20 cellular contexts compared by ENCODE assay signal in the genomic region with DNA sequence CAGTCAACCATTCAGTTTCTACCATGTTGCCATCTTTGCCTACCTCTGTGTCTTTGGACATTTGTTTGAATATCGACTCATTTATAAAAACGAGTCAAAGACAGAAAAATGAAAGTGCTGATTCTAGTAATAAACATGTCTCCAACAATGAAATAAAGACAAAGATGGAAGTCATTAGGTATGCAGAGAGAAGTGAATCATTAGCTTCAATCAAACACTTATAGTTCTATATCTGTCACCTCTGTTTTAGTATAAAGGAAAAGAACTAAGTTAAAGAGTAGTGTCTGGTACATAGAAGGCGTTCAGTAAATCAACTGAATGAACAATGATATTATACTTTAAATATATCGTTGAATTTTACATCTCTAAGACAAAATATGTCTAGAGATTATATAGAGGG. TPM values are rescaled to one million over a fixed set of nuclear protein-coding genes. Genes with fewer than 3 reads are reported as not detected.
DNase-seq lines count a peak whose midpoint lies in the region; ATAC-seq, FAIRE-seq and TF ChIP-seq lines count a peak whose summit lies in the region.
"Had no signal": no experiment of that assay in that cellular context is flagged by ENCODE, and none has a peak within 500 bp of the region (broad histone marks: within the 10 kb centered on the region; RNA-seq: fewer than 3 reads in every experiment).

No MANE protein-coding gene starts in this region.

- no peak for FAIRE-seq in HepG2 (lab: Jason Lieb, UNC)
- FAIRE-seq: endothelial cell of umbilical vein, frontal cortex, GM18507 had no signal

- H3K36me3 Mint-ChIP-seq in activated T-cell treated with anti-CD3 and anti-CD28 coated beads, Interleukin-2, amount 50 U/mL, for 72 hours (ENCODE audit: insufficient read depth in 2 of 2) = no peaks in the 10 kb centered on the region
- H3K36me3 Mint-ChIP-seq in activated T-helper 17 cell treated with anti-CD3 and anti-CD28 coated beads, Interleukin-2, amount 50 U/mL, for 72 hours (ENCODE audit: low read depth) = no peaks in the 10 kb centered on the region
- H3K36me3 Mint-ChIP-seq: CD14-positive monocyte had no signal

- TF ChIP-seq EP300 in HepG2 (IDR thresholded peaks at IDR 0.05; ENCODE audit: low read depth in 2 of 2, low read length in 2 of 2) (no peak), HepG2 (CRISPR knock-in tag; IDR thresholded peaks at IDR 0.05; ENCODE audit: borderline replicate concordance) (no peak)

- no peaks in the 10 kb centered on the region for H4K20me1 ChIP-seq in HepG2 (ENCODE audit: insufficient read depth, low read length)

- no peak for TF ChIP-seq CTCF in thoracic aorta (IDR thresholded peaks at IDR 0.05)
- TF ChIP-seq CTCF in HepG2 (CRISPR knock-in tag; IDR thresholded peaks at IDR 0.05) = no peak

- ATAC-seq in activated T-cell treated with anti-CD3 and anti-CD28 coated beads, Interleukin-2, amount 50 U/mL, for 72 hours (replicated peaks in 1 of 2) = no peak
- peak; percentile 35 for ATAC-seq in activated T-helper 17 cell treated with anti-CD3 and anti-CD28 coated beads, Interleukin-2, amount 50 U/mL, for 72 hours (replicated peaks)
- ATAC-seq in thoracic aorta (ENCODE audit: insufficient number of reproducible peaks, low FRiP score, low read depth) (no peak), HG03442 (IDR thresholded peaks at IDR 0.05; ENCODE audit: unreplicated experiment) (no peak), HepG2 (no peak)
- ATAC-seq: activated CD8-positive, alpha-beta T cell treated with anti-CD3 and anti-CD28 coated beads, Interleukin-2, amount 10 ng/mL, durations not matched to agents 7 days and 5 days; left colon had no signal

- H3K4me1 Mint-ChIP-seq in activated T-cell treated with anti-CD3 and anti-CD28 coated beads, Interleukin-2, amount 50 U/mL, for 72 hours (ENCODE audit: low read depth) = peaks cover 20% of the 10 kb centered on the region
- H3K4me1 Mint-ChIP-seq in activated T-helper 17 cell treated with anti-CD3 and anti-CD28 coated beads, Interleukin-2, amount 50 U/mL, for 72 hours = peaks cover 26% of the 10 kb centered on the region

- H3K9me3 ChIP-seq in muscle layer of duodenum (ENCODE audit: control insufficient read depth in 1 of 2, low read length in 2 of 2) = no peaks in the 10 kb centered on the region
- H3K9me3 ChIP-seq in thoracic aorta = no peaks in the 10 kb centered on the region
- H3K9me3 ChIP-seq in HepG2 (ENCODE audit: low read length) = no peaks in the 10 kb centered on the region

- no peak overlapping the region for H2AFZ ChIP-seq in HepG2 (ENCODE audit: low read length)

- H3K27ac ChIP-seq in muscle layer of duodenum (ENCODE audit: low read length) = peak overlapping the region; percentile 84
- peak overlapping the region; percentile 96 to 99 for H3K27ac ChIP-seq in thoracic aorta
- no peak overlapping the region for H3K27ac ChIP-seq in HepG2 (ENCODE audit: extremely low read length, insufficient read depth, low read length)

- H3K4me3 ChIP-seq in muscle layer of duodenum (ENCODE audit: low read depth in 1 of 2, low read length in 2 of 2) (no peak overlapping the region), thoracic aorta (no peak overlapping the region), HepG2 (replicated peaks in 1 of 3; ENCODE audit: insufficient read depth in 1 of 3, low read depth in 2 of 3, low read length in 3 of 3) (no peak overlapping the region)

- WGBS in HepG2 (ENCODE audit: low lambda C conversion rate) = 47% methylated on average over 4 of the region's 4 CpGs

- H3K27ac Mint-ChIP-seq in activated T-cell treated with anti-CD3 and anti-CD28 coated beads, Interleukin-2, amount 50 U/mL, for 72 hours = no peak overlapping the region
- H3K27ac Mint-ChIP-seq in activated T-helper 17 cell treated with anti-CD3 and anti-CD28 coated beads, Interleukin-2, amount 50 U/mL, for 72 hours = no peak overlapping the region
- H3K27ac Mint-ChIP-seq: activated CD8-positive, alpha-beta T cell treated with anti-CD3 and anti-CD28 coated beads, Interleukin-2, amount 10 ng/mL, durations not matched to agents 7 days and 5 days; activated T-helper 2 cell treated with anti-CD3 and anti-CD28 coated beads, Interferon-gamma antibody, Interleukin-2, Interleukin-4, amounts not matched to agents 10 μg/mL and 5 μg/mL and 100 μg/mL, durations not matched to agents 14 hours and 24 hours and 36 hours had no signal

- peak overlapping the region; percentile 4 for H3K4me3 Mint-ChIP-seq in activated T-cell treated with anti-CD3 and anti-CD28 coated beads, Interleukin-2, amount 50 U/mL, for 72 hours
- H3K4me3 Mint-ChIP-seq in activated T-helper 17 cell treated with anti-CD3 and anti-CD28 coated beads, Interleukin-2, amount 50 U/mL, for 72 hours = peak overlapping the region; percentile 73
- H3K4me3 Mint-ChIP-seq: activated CD8-positive, alpha-beta T cell treated with anti-CD3 and anti-CD28 coated beads, Interleukin-2, amount 10 ng/mL, durations not matched to agents 7 days and 5 days had no signal

- no peak for TF ChIP-seq POLR2A in HepG2 (IDR thresholded peaks at IDR 0.05; ENCODE audit: insufficient read depth in 1 of 2, low read depth in 2 of 2, low read length in 2 of 2)

- no peaks in the 10 kb centered on the region for H3K79me2 ChIP-seq in HepG2 (ENCODE audit: insufficient read depth, low read length)

- H3K9ac ChIP-seq in HepG2 (ENCODE audit: insufficient read depth, low read depth, low read length) = no peak overlapping the region

- no peaks in the 10 kb centered on the region for H3K36me3 ChIP-seq in muscle layer of duodenum (ENCODE audit: control insufficient read depth in 1 of 2, insufficient read depth in 2 of 2, low read length in 2 of 2)
- H3K36me3 ChIP-seq in thoracic aorta = no peaks in the 10 kb centered on the region
- no peaks in the 10 kb centered on the region for H3K36me3 ChIP-seq in HepG2 (replicated peaks in 1 of 2; ENCODE audit: control insufficient read depth in 1 of 2, insufficient read depth in 2 of 2, low read length in 2 of 2)

- H3K27me3 Mint-ChIP-seq in activated T-cell treated with anti-CD3 and anti-CD28 coated beads, Interleukin-2, amount 50 U/mL, for 72 hours (ENCODE audit: low read depth) = peaks cover 13% of the 10 kb centered on the region
- H3K27me3 Mint-ChIP-seq in activated T-helper 17 cell treated with anti-CD3 and anti-CD28 coated beads, Interleukin-2, amount 50 U/mL, for 72 hours = no peaks in the 10 kb centered on the region

- TF ChIP-seq RAD21 in HepG2 (CRISPR knock-in tag; IDR thresholded peaks at IDR 0.05) = no peak

- POLR2A ChIA-PET in HepG2 (lab: Yijun Ruan, JAX) = no interaction called here

- peaks cover 0 to 13% of the 10 kb centered on the region in 2 donors for H3K4me1 ChIP-seq in muscle layer of duodenum (ENCODE audit: control insufficient read depth in 1 of 2, insufficient read depth in 2 of 2, low read length in 2 of 2)
- H3K4me1 ChIP-seq in thoracic aorta (ENCODE audit: control insufficient read depth in 1 of 2, low read depth in 2 of 2) = peaks cover 4 to 43% of the 10 kb centered on the region in 2 donors
- no peaks in the 10 kb centered on the region for H3K4me1 ChIP-seq in HepG2 (ENCODE audit: insufficient read depth, low read length)

- H3K27me3 ChIP-seq in muscle layer of duodenum (ENCODE audit: low read depth, low read length) (no peaks in the 10 kb centered on the region), thoracic aorta (replicated peaks; ENCODE audit: insufficient read depth) (no peaks in the 10 kb centered on the region), HepG2 (ENCODE audit: control insufficient read depth in 1 of 2, insufficient read depth in 2 of 2, low read length in 2 of 2) (peaks cover 2 to 22% of the 10 kb centered on the region in 2 experiments)

- intact Hi-C loops in HepG2 (cut with micrococcal nuclease; ENCODE audit: unreplicated experiment) = no loop called here

- DNase-seq in activated T-cell treated with anti-CD3 and anti-CD28 coated beads, Interleukin-2, amount 50 U/mL, for 72 hours = no peak
- DNase-seq in activated T-cell treated with anti-CD3 and anti-CD28 coated beads for 4 hours (no peak), thoracic aorta (ENCODE audit: low spot score) (no peak), HepG2 (ENCODE audit: low spot score) (no peak), NCI-H187 (lab: John Stamatoyannopoulos, UW) (no peak)
- DNase-seq: activated CD8-positive, alpha-beta T cell treated with anti-CD3 and anti-CD28 coated beads, Interleukin-2, amount 10 ng/mL, durations not matched to agents 7 days and 5 days; DMS79 treated with DMSO at 0.1 percent for 48 hours; Kasumi-1; NCI-H1105 treated with DMSO at 0.1 percent for 48 hours; posterior cingulate gyrus; trophoblast cell had no signal

- no TSS peak for BruUV-seq in HepG2 (replicated peaks; lab: Mats Ljungman, UMichigan)

- CTCF ChIA-PET in HepG2 (lab: Yijun Ruan, JAX; ENCODE audit: low intra/inter-chr PET ratio, low total read pairs) = no interaction called here

- no peaks in the 10 kb centered on the region for H3K9me3 Mint-ChIP-seq in activated T-cell treated with anti-CD3 and anti-CD28 coated beads, Interleukin-2, amount 50 U/mL, for 72 hours
- H3K9me3 Mint-ChIP-seq in activated T-helper 17 cell treated with anti-CD3 and anti-CD28 coated beads, Interleukin-2, amount 50 U/mL, for 72 hours = no peaks in the 10 kb centered on the region
- H3K9me3 Mint-ChIP-seq: activated T-helper 2 cell treated with anti-CD3 and anti-CD28 coated beads, Interferon-gamma antibody, Interleukin-2, Interleukin-4, amounts not matched to agents 10 μg/mL and 5 μg/mL and 100 μg/mL, durations not matched to agents 14 hours and 24 hours and 36 hours had no signal

- in situ Hi-C loops in HepG2 (cut with HindIII; ENCODE audit: extremely low pct_ligation_motif_present, low pct_unique_long_range_greater_than_20kb) = no loop called here

- no peak overlapping the region for H3K4me2 ChIP-seq in HepG2 (ENCODE audit: low read depth, low read length)

RNA-seq across cellular contexts. Expression of a gene that starts 1.7 kb away (rescaled TPM):
- 1 to 10 TPM; 2.1 to 4.3 TPM for total RNA-seq in activated T-cell treated with anti-CD3 and anti-CD28 coated beads, Interleukin-2, amount 50 U/mL, for 72 hours
- 1 to 10 TPM in 1 of 2 donors, under 1 TPM in 1; 0.95 to 2.5 TPM for total RNA-seq in activated T-helper 17 cell treated with anti-CD3 and anti-CD28 coated beads, Interleukin-2, amount 50 U/mL, for 72 hours
- total RNA-seq in thoracic aorta (10 to 100 TPM; 26.2 to 34.3 TPM), HepG2 (2016; rRNA removed; fragmentation: Illumina TruSeq; extraction: Trizol) (not detected in 2 replicates)
- not detected in 2 replicates for total RNA-seq in HepG2 (2016; cell fraction: cytosol; rRNA removed; fragmentation: Illumina TruSeq; extraction: Trizol; ENCODE audit: low read depth)
- not detected in 2 replicates for total RNA-seq in HepG2 (2016; cell fraction: insoluble cytoplasmic fraction; rRNA removed; fragmentation: Illumina TruSeq; extraction: Trizol)
- not detected in 2 replicates for total RNA-seq in HepG2 (2016; cell fraction: membrane; rRNA removed; fragmentation: Illumina TruSeq; extraction: Trizol)
- total RNA-seq in HepG2 (2016; cell fraction: nucleus; rRNA removed; fragmentation: Illumina TruSeq; extraction: Trizol) = not detected in 2 replicates
- polyA plus RNA-seq in HepG2 (2011; rRNA removed) = not detected in 2 replicates
- not detected in 2 replicates for polyA plus RNA-seq in HepG2 (2011; cell fraction: cytosol; rRNA removed)
- polyA plus RNA-seq in HepG2 (2011; cell fraction: nucleus; rRNA removed) = not detected in 2 replicates
- polyA plus RNA-seq in HepG2 (2012) = not detected in 2 replicates
- polyA plus RNA-seq in HepG2 (2016; cell fraction: cytosol; fragmentation: Illumina TruSeq; extraction: Trizol; ENCODE audit: low read depth) = not detected in 2 replicates
- not detected in 2 replicates for polyA plus RNA-seq in HepG2 (2016; cell fraction: insoluble cytoplasmic fraction; fragmentation: Illumina TruSeq; extraction: Trizol; ENCODE audit: low read depth)
- polyA plus RNA-seq in HepG2 (2016; cell fraction: membrane; fragmentation: Illumina TruSeq; extraction: Trizol; ENCODE audit: low read depth) = not detected in 2 replicates
- not detected in 2 replicates for polyA plus RNA-seq in HepG2 (2016; cell fraction: nucleus; fragmentation: Illumina TruSeq; extraction: Trizol; ENCODE audit: insufficient read depth, low read depth)
- not detected in 2 replicates for polyA minus RNA-seq in HepG2 (2011; rRNA and poly(A)+ RNA removed; ENCODE audit: low replicate concordance)
- not detected in 2 replicates for polyA minus RNA-seq in HepG2 (2011; cell fraction: cytosol; rRNA and poly(A)+ RNA removed)
- not detected in 2 replicates for polyA minus RNA-seq in HepG2 (2011; cell fraction: nucleus; rRNA and poly(A)+ RNA removed)

Comparison
In these comparisons a context has a peak if more than half of its experiments do, and no peak if none do; other contexts are left out.
1. RNA of a gene that starts 1.7 kb away (total RNA-seq): 26.2 to 34.3 TPM in thoracic aorta; 2.1 to 4.3 TPM in activated T-cell treated with anti-CD3 and anti-CD28 coated beads, Interleukin-2, amount 50 U/mL, for 72 hours, 0.95 to 2.5 TPM in activated T-helper 17 cell treated with anti-CD3 and anti-CD28 coated beads, Interleukin-2, amount 50 U/mL, for 72 hours and not detected in HepG2; every median in the first group is over 4 times any median in the second.